Comparison of ENCODE assay signal across 11 cellular contexts in the genomic region with DNA sequence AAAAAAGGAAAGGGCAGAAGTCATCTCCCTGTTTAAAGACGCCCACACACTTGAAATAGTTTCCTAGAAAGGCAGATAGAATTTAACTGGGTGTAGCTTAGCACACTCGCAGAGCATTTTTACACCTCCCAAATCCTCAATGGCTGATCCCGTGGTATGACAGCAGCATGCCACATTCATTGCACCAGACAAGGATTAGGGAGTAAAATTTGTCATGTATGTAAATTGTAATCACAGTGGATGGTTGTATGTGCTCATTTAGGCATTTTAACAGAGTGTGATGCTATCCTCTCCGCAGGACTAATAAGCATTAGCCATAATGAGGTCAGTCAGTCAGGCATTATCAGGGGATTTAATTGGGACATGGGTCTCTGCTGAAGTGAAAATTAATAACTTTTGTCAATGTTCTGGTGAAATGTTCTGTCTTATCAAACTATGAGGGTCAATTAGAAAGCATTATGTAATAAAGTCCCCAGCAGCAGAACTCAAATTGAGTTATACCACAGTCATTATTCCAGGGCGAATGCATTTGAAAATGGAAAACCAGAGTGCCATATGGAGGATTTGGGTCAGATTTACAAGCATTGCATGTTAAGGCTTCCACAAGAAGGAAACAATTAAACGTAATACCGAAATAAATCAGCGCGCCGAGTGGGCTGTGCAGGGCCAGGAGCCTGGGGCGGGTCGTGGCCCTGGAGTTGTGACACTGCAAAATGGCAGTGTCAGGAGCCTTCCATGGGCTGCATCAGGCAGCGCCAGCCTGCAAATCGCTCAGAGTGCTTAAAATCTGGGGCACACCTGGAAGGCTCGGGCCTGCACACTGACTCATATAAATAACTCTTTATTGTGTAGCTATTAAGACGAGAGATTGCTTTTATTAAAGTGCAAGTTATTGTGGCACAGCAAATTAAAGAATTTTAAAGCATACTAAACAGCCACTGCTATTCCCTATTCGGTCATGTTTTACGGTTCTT.
DNase-seq lines count a peak whose midpoint lies in the region; ATAC-seq, FAIRE-seq and TF ChIP-seq lines count a peak whose summit lies in the region.
"Had no signal": no experiment of that assay in that cellular context is flagged by ENCODE, and none has a peak within 500 bp of the region (broad histone marks: within the 10 kb centered on the region; RNA-seq: fewer than 3 reads in every experiment).

No MANE protein-coding gene starts in this region.

- intact Hi-C loops in lower lobe of right lung (cut with DNase I), result no loop called here

- DNase-seq in HCEC 1CT (peak; percentile 27), astrocyte (ENCODE audit: low read depth) (no peak), lower lobe of right lung (no peak), thoracic aorta (ENCODE audit: low spot score) (no peak), NCI-H1048 (lab: John Stamatoyannopoulos, UW) (no peak)
- DNase-seq in activated T-cell treated with anti-CD3 and anti-CD28 coated beads, Interleukin-2, amount 50 U/mL, for 48 hours, result no peak
- DNase-seq: activated naive CD4-positive, alpha-beta T cell treated with anti-CD3 and anti-CD28 coated beads for 36 hours; dermis blood vessel endothelial cell; DMS53 had no signal

- peaks cover 3% of the 10 kb centered on the region for H3K27me3 ChIP-seq in astrocyte (ENCODE audit: insufficient read depth, low read length)
- no peaks in the 10 kb centered on the region for H3K27me3 ChIP-seq in lower lobe of right lung (ENCODE audit: low read depth)
- no peaks in the 10 kb centered on the region for H3K27me3 ChIP-seq in thoracic aorta (replicated peaks; ENCODE audit: insufficient read depth)

- H4K20me1 ChIP-seq in astrocyte (ENCODE audit: insufficient read depth, low read length), result no peaks in the 10 kb centered on the region

- H3K27ac ChIP-seq in astrocyte (ENCODE audit: low read depth, low read length), result no peak overlapping the region
- H3K27ac ChIP-seq in lower lobe of right lung, result peak overlapping the region; percentile 62
- H3K27ac ChIP-seq in thoracic aorta, result no peak overlapping the region
- H3K27ac ChIP-seq: HL-60 had no signal

- peaks cover 19% of the 10 kb centered on the region for H3K4me1 Mint-ChIP-seq in astrocyte (ENCODE audit: low read depth, unreplicated experiment)

- H3K9me3 Mint-ChIP-seq in astrocyte (ENCODE audit: unreplicated experiment), result no peaks in the 10 kb centered on the region

- no peaks in the 10 kb centered on the region for H3K9me3 ChIP-seq in astrocyte (ENCODE audit: insufficient read depth, low read depth, low read length)
- no peaks in the 10 kb centered on the region for H3K9me3 ChIP-seq in lower lobe of right lung
- no peaks in the 10 kb centered on the region for H3K9me3 ChIP-seq in thoracic aorta

- peak; percentile 66 for FAIRE-seq in astrocyte (lab: Jason Lieb, UNC)

- no peak overlapping the region for H2AFZ ChIP-seq in astrocyte (ENCODE audit: low read depth, low read length)

- no peak overlapping the region for H3K27ac Mint-ChIP-seq in astrocyte (ENCODE audit: unreplicated experiment)
- H3K27ac Mint-ChIP-seq: activated naive CD4-positive, alpha-beta T cell treated with anti-CD3 and anti-CD28 coated beads for 36 hours had no signal

- no peak overlapping the region for H3K4me3 ChIP-seq in astrocyte (ENCODE audit: insufficient read depth, low read depth, low read length)
- H3K4me3 ChIP-seq in lower lobe of right lung, result peak overlapping the region; percentile 50
- H3K4me3 ChIP-seq in thoracic aorta, result peak overlapping the region; percentile 67

- peaks cover 4% of the 10 kb centered on the region for H3K36me3 Mint-ChIP-seq in astrocyte (ENCODE audit: low read depth, unreplicated experiment)

- H3K79me2 ChIP-seq in astrocyte (ENCODE audit: insufficient read depth, low read length), result no peaks in the 10 kb centered on the region

- no peak overlapping the region for H3K4me3 Mint-ChIP-seq in astrocyte (ENCODE audit: unreplicated experiment)
- H3K4me3 Mint-ChIP-seq: activated naive CD4-positive, alpha-beta T cell treated with anti-CD3 and anti-CD28 coated beads for 36 hours had no signal

- peak; percentile 47 to 82 for ATAC-seq in lower lobe of right lung
- ATAC-seq in thoracic aorta (ENCODE audit: insufficient number of reproducible peaks, low FRiP score, low read depth), result no peak
- ATAC-seq in HG03460 (IDR thresholded peaks at IDR 0.05; ENCODE audit: unreplicated experiment), result no peak

- peak overlapping the region; percentile 79 for H3K4me2 ChIP-seq in astrocyte (ENCODE audit: low read length)

- H3K9ac ChIP-seq in astrocyte (ENCODE audit: low read length), result peak overlapping the region; percentile 30

- peaks cover 14% of the 10 kb centered on the region for H3K27me3 Mint-ChIP-seq in astrocyte (ENCODE audit: low read depth, unreplicated experiment)

- H3K4me1 ChIP-seq in astrocyte (ENCODE audit: insufficient read depth, low read length) (peaks cover 12% of the 10 kb centered on the region), lower lobe of right lung (peaks cover 6% of the 10 kb centered on the region), thoracic aorta (ENCODE audit: control insufficient read depth in 1 of 2, low read depth in 2 of 2) (peaks cover 4 to 26% of the 10 kb centered on the region in 2 donors)

- H3K36me3 ChIP-seq in astrocyte (ENCODE audit: insufficient read depth, low read length) (no peaks in the 10 kb centered on the region), lower lobe of right lung (no peaks in the 10 kb centered on the region), thoracic aorta (no peaks in the 10 kb centered on the region)

- TF ChIP-seq CTCF in astrocyte (IDR thresholded peaks at IDR 0.05; ENCODE audit: insufficient read depth, low read depth, low read length) (no peak), lower lobe of right lung (IDR thresholded peaks at IDR 0.05) (no peak), thoracic aorta (IDR thresholded peaks at IDR 0.05) (no peak)

Comparison
In these comparisons a context has a peak if more than half of its experiments do, and no peak if none do; other contexts are left out.
1. ATAC-seq: peak in lower lobe of right lung (2 of 2); none in thoracic aorta (single experiment) and HG03460 (single experiment).